Comparison of ENCODE assay signal across 8 cellular contexts in the genomic region with DNA sequence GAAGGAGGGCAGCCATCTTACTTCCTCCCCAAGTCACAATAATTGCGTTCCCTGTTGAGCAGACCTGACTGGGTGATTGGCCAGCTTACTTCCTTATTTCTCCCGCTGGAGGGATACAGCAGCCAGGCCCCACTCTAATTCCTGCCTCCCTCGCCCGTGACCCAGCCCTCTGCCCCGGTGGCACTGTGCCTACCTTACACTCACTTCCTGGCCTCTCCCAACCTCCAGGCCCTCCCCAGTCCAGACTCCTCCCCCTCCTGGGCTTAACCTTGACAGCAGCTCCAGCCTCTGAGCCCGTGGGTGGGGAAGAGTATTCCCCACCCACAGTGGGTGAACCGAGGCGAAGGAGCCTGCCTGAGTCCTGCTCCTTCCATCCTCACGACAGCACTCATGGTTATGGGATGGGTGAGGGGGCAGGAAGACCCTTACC. TPM values are rescaled to one million over a fixed set of nuclear protein-coding genes. Genes with fewer than 3 reads are reported as not detected.
A peak's percentile ranks its signal among the peaks of the same experiment; 100 is the strongest.
DNase-seq lines count a peak whose midpoint lies in the region; ATAC-seq and TF ChIP-seq lines count a peak whose summit lies in the region.

No MANE protein-coding gene starts in this region.

- intact Hi-C loops in CD14-positive monocyte (cut with micrococcal nuclease) (no loop called here), ascending aorta (cut with DNase I) (loop anchor here (10.0 kb wide), 1 partner anchor 162 kb away; a partner anchor contains a TSS)

- ATAC-seq in activated CD4-positive, CD25-positive, alpha-beta regulatory T cell treated with anti-CD3 and anti-CD28 coated beads, Interleukin-2, amount 50 U/mL, for 24 hours = no peak
- ATAC-seq in GM18520 (IDR thresholded peaks at IDR 0.05; ENCODE audit: unreplicated experiment) = no peak

- in situ Hi-C loops in G401 (cut with HindIII; ENCODE audit: low sequenced_read_pairs) = no loop called here

- peaks cover 30 to 41% of the 10 kb centered on the region in 2 donors for H3K36me3 ChIP-seq in ascending aorta

- peak overlapping the region in 1 of 2 donors; percentile 40 for H3K27ac ChIP-seq in ascending aorta

- peak overlapping the region; percentile 91 to 97 (median 93) for H3K27ac Mint-ChIP-seq in CD14-positive monocyte

- peaks cover 4 to 14% of the 10 kb centered on the region in 2 donors for H3K4me1 ChIP-seq in ascending aorta

- peaks cover 40 to 45% of the 10 kb centered on the region in 2 donors for H3K36me3 Mint-ChIP-seq in CD14-positive monocyte

- H3K27me3 Mint-ChIP-seq in CD14-positive monocyte (ENCODE audit: low read depth in 3 of 3) = no peaks in the 10 kb centered on the region

- H3K27me3 ChIP-seq in ascending aorta = no peaks in the 10 kb centered on the region

- no peaks in the 10 kb centered on the region for H3K9me3 ChIP-seq in ascending aorta

- peaks cover 35% of the 10 kb centered on the region for H3K4me1 Mint-ChIP-seq in CD14-positive monocyte

- H3K9me3 Mint-ChIP-seq in CD14-positive monocyte = no peaks in the 10 kb centered on the region

- peak overlapping the region; percentile 55 to 70 for H3K4me3 Mint-ChIP-seq in CD14-positive monocyte

- DNase-seq in CD14-positive monocyte (ENCODE audit: low spot score) = peak; percentile 73
- DNase-seq in NCI-H2029 treated with DMSO at 0.1 percent for 48 hours (lab: John Stamatoyannopoulos, UW) = peak; percentile 15
- peak; percentile 24 to 77 for DNase-seq in ascending aorta (ENCODE audit: low spot score in 2 of 2)
- peak; percentile 84 for DNase-seq in mucosa of gallbladder (ENCODE audit: low spot score)
- DNase-seq in G401 (ENCODE audit: low spot score) = no peak
- DNase-seq in NCI-H510A (lab: John Stamatoyannopoulos, UW) = no peak

- TF ChIP-seq CTCF in CD14-positive monocyte (IDR thresholded peaks at IDR 0.05) (no peak), ascending aorta (IDR thresholded peaks at IDR 0.05) (no peak)

- H3K4me3 ChIP-seq in ascending aorta = no peak overlapping the region

RNA-seq across cellular contexts. Expression of a gene that starts 3.0 kb away (rescaled TPM):
- polyA plus RNA-seq in CD14-positive monocyte = 10 to 100 TPM; 27.8 to 34.0 TPM
- total RNA-seq in ascending aorta (8.7 TPM), mucosa of gallbladder (28.2 TPM)
- total RNA-seq in G401 (2014; rRNA removed; shearing (Covaris generic)) = 200 and 209 TPM in 2 replicates

RNA-seq across cellular contexts. Expression of a gene that starts 44.0 kb away (rescaled TPM):
- polyA plus RNA-seq in CD14-positive monocyte = not detected
- total RNA-seq in ascending aorta = 43.0 TPM
- 104 TPM for total RNA-seq in mucosa of gallbladder
- total RNA-seq in G401 (2014; rRNA removed; shearing (Covaris generic)) = 66.0 and 67.9 TPM in 2 replicates

Comparison
In these comparisons a context has a peak if more than half of its experiments do, and no peak if none do; other contexts are left out.
1. DNase-seq: peak in CD14-positive monocyte (single experiment), NCI-H2029 treated with DMSO at 0.1 percent for 48 hours (single experiment), ascending aorta (2 of 2) and mucosa of gallbladder (single experiment); none in G401 (single experiment) and NCI-H510A (single experiment).